In the genomic region with DNA sequence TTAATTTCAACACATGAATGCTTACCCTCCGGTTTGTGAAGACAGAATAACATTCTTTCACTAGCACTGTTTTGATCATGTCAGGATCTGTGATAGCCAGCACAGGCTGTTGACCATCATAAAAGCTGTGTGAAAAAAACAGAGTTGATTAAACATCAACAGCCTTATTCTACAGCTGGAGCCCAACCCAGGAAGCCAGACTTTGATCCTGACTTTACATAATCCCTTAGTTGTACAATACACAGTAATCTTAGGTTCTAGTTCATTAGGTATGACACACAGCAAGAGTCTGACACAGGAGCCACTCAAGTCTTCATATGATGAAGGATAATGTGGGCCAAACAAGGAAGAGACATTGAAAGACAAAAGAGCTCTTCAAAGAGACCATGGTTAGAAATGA, we compare ENCODE assay signal across 23 cellular contexts. TPM values are rescaled to one million over a fixed set of nuclear protein-coding genes. Genes with fewer than 3 reads are reported as not detected.
DNase-seq lines count a peak whose midpoint lies in the region; ATAC-seq, FAIRE-seq and TF ChIP-seq lines count a peak whose summit lies in the region.
"Had no signal": no experiment of that assay in that cellular context is flagged by ENCODE, and none has a peak within 500 bp of the region (broad histone marks: within the 10 kb centered on the region; RNA-seq: fewer than 3 reads in every experiment).

No MANE protein-coding gene starts in this region.

- peak; percentile 60 for FAIRE-seq in pancreas (lab: Jason Lieb, UNC)

- no peak for TF ChIP-seq EP300 in SK-N-SH (IDR thresholded peaks at IDR 0.05; ENCODE audit: borderline replicate concordance in 1 of 2, low read depth in 1 of 2, low read length in 1 of 2)

- H3K36me3 ChIP-seq in pancreas (no peaks in the 10 kb centered on the region), SK-N-SH (replicated peaks in 1 of 2; ENCODE audit: control insufficient read depth in 1 of 2, insufficient read depth in 2 of 2, low read length in 1 of 2) (no peaks in the 10 kb centered on the region)
- H3K36me3 ChIP-seq: BLaER1 treated with 17β-estradiol and CSF1 and Interleukin-3, amounts not matched to agents 10 nM and 100 nM; HAP-1; SJSA1 had no signal

- H3K27me3 ChIP-seq in pancreas (no peaks in the 10 kb centered on the region), SK-N-SH (ENCODE audit: insufficient read depth) (no peaks in the 10 kb centered on the region)

- CTCF ChIA-PET in SK-N-SH (lab: Yijun Ruan, JAX): no interaction called here

- no peak overlapping the region for H2AFZ ChIP-seq in SK-N-SH (ENCODE audit: low read depth)
- H2AFZ ChIP-seq: GM23248 had no signal

- H3F3A ChIP-seq in SK-N-SH (replicated peaks; ENCODE audit: insufficient read depth): no peaks in the 10 kb centered on the region

- peak overlapping the region in 2 of 4 donors; percentile 38 to 48 for H3K27ac ChIP-seq in pancreas
- no peak overlapping the region for H3K27ac ChIP-seq in SK-N-SH (ENCODE audit: low read depth in 2 of 2, low read length in 1 of 2)
- H3K27ac ChIP-seq: BLaER1 treated with 17β-estradiol and CSF1 and Interleukin-3, amounts not matched to agents 10 nM and 100 nM; GM23248; HL-60; SJSA1 had no signal

- H3K4me3 ChIP-seq in epithelial cell of esophagus (ENCODE audit: low read length): no peak overlapping the region
- H3K4me3 ChIP-seq in pancreas: no peak overlapping the region
- no peak overlapping the region for H3K4me3 ChIP-seq in SK-N-SH (ENCODE audit: low read depth in 2 of 2, low read length in 1 of 2)
- H3K4me3 ChIP-seq: BLaER1 treated with 17β-estradiol and CSF1 and Interleukin-3, amounts not matched to agents 10 nM and 100 nM; GM23248; HAP-1; SJSA1 had no signal

- H3K4me1 ChIP-seq in pancreas (peaks cover 0 to 6% (median 3%) of the 10 kb centered on the region in 3 donors), SK-N-SH (ENCODE audit: control insufficient read depth in 1 of 2, insufficient read depth in 2 of 2, low read depth in 1 of 2, low read length in 1 of 2) (no peaks in the 10 kb centered on the region)
- H3K4me1 ChIP-seq: HAP-1, SJSA1 had no signal

- intact Hi-C loops in pancreas (cut with DNase I): no loop called here

- peak; percentile 74 for ATAC-seq in left lobe of liver
- ATAC-seq in pancreas: peak; percentile 94 to 98 (median 98)

- DNase-seq in LoVo (ENCODE audit: low spot score) (peak; percentile 87), epithelial cell of esophagus (ENCODE audit: low read depth) (peak; percentile 18), left lobe of liver (ENCODE audit: low spot score) (no peak), pancreas (peak in 2 of 6 donors; percentile 33 to 56), NCI-H2171 (lab: John Stamatoyannopoulos, UW) (no peak), SK-N-SH (no peak), NCI-H1436 (lab: John Stamatoyannopoulos, UW) (no peak), Ammon's horn (ENCODE audit: low spot score) (no peak)
- DNase-seq: CD8-positive, alpha-beta memory T cell; DND-41; GM23248; NCI-H1105; NCI-H1694; NCI-H2081 treated with DMSO at 0.1 percent for 48 hours; NCI-H774 had no signal

- H3K9me3 ChIP-seq in pancreas (no peaks in the 10 kb centered on the region), SK-N-SH (no peaks in the 10 kb centered on the region)
- H3K9me3 ChIP-seq: HAP-1 had no signal

- H4K20me1 ChIP-seq in SK-N-SH (ENCODE audit: insufficient read depth): no peaks in the 10 kb centered on the region
- H4K20me1 ChIP-seq: BLaER1 treated with 17β-estradiol and CSF1 and Interleukin-3, amounts not matched to agents 10 nM and 100 nM had no signal

- H3K9ac ChIP-seq in SK-N-SH: no peak overlapping the region
- H3K9ac ChIP-seq: BLaER1 treated with 17β-estradiol and CSF1 and Interleukin-3, amounts not matched to agents 10 nM and 100 nM; GM23248 had no signal

- no peak for TF ChIP-seq RAD21 in SK-N-SH (IDR thresholded peaks at IDR 0.05; ENCODE audit: low read length)

- 16 to 17% methylated on average over 1 of the region's 1 CpG for WGBS in pancreas, 2 donors
- 0% methylated on average over 1 of the region's 1 CpG for WGBS in SK-N-SH (ENCODE audit: low lambda C conversion rate)

- H3K4me2 ChIP-seq in SK-N-SH: no peak overlapping the region
- H3K4me2 ChIP-seq: BLaER1 treated with 17β-estradiol and CSF1 and Interleukin-3, amounts not matched to agents 10 nM and 100 nM had no signal

- TF ChIP-seq CTCF in epithelial cell of esophagus (IDR thresholded peaks at IDR 0.05; ENCODE audit: insufficient read depth, low read depth, low read length, missing control alignments) (no peak), pancreas (IDR thresholded peaks at IDR 0.05) (no peak), SK-N-SH (IDR thresholded peaks at IDR 0.05) (no peak)

- no peaks in the 10 kb centered on the region for H3K9me2 ChIP-seq in SK-N-SH

- POLR2A ChIA-PET in SK-N-SH (lab: Yijun Ruan, JAX): no interaction called here

- H3K79me2 ChIP-seq in SK-N-SH (ENCODE audit: insufficient read depth): no peaks in the 10 kb centered on the region

TF ChIP-seq in SK-N-SH, 30 proteins besides CTCF, POLR2A, EP300 and RAD21:
- no peak for TF ChIP-seq MEF2A (IDR thresholded peaks at IDR 0.05; ENCODE audit: borderline replicate concordance, low read depth)
- no peak for TF ChIP-seq GABPA (IDR thresholded peaks at IDR 0.05; ENCODE audit: low read depth)
- no peak for TF ChIP-seq FOXJ3 (CRISPR knock-in tag; IDR thresholded peaks at IDR 0.05)
- no peak for TF ChIP-seq ELF1 (IDR thresholded peaks at IDR 0.05)
- no peak for TF ChIP-seq POLR2AphosphoS5 (IDR thresholded peaks at IDR 0.05; ENCODE audit: low read depth, low read length)
- no peak for TF ChIP-seq FOXM1 (IDR thresholded peaks at IDR 0.05; ENCODE audit: low read depth)
- TF ChIP-seq RCOR1 (IDR thresholded peaks at IDR 0.05; ENCODE audit: low read length): no peak
- no peak for TF ChIP-seq NFIC (IDR thresholded peaks at IDR 0.05; ENCODE audit: borderline replicate concordance)
- TF ChIP-seq, protein P1, sequence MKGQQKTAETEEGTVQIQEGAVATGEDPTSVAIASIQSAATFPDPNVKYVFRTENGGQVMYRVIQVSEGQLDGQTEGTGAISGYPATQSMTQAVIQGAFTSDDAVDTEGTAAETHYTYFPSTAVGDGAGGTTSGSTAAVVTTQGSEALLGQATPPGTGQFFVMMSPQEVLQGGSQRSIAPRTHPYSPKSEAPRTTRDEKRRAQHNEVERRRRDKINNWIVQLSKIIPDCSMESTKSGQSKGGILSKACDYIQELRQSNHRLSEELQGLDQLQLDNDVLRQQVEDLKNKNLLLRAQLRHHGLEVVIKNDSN (IDR thresholded peaks at IDR 0.05; ENCODE audit: borderline replicate concordance, low read depth): no peak

RNA-seq across cellular contexts. Expression of a gene that starts 11.4 kb away (rescaled TPM):
- total RNA-seq in left lobe of liver (1,005 TPM), pancreas (10 to 100 TPM in 1 of 6 donors, 1 to 10 TPM in 2, under 1 TPM in 2, not detected in 1; 0.25 to 11.0 (median 3.0) TPM)
- polyA plus RNA-seq in pancreas (1 to 10 TPM; 4.3 to 5.4 TPM), SK-N-SH (2012; rRNA removed) (not detected in 2 replicates)
- polyA plus RNA-seq in SK-N-SH (2012; cell fraction: cytosol; rRNA removed): not detected in 2 replicates
- polyA plus RNA-seq in SK-N-SH (2012; cell fraction: nucleus; rRNA removed): not detected in 2 replicates
- total RNA-seq: A673; CD8-positive, alpha-beta memory T cell; G401; GM23248; LHCN-M2; NCI-H460; SJSA1 had no signal
- polyA plus RNA-seq: CD8-positive, alpha-beta memory T cell; GM23248 had no signal

RNA-seq across cellular contexts. Expression of a gene that starts 37.6 kb away (rescaled TPM):
- total RNA-seq in left lobe of liver (17.5 TPM), pancreas (1 to 10 TPM in 1 of 6 donors, under 1 TPM in 4, not detected in 1; 0.19 to 1.3 (median 0.25) TPM)
- polyA plus RNA-seq in pancreas (under 1 TPM; 0.11 to 0.23 TPM), SK-N-SH (2012; rRNA removed) (not detected in 2 replicates)
- polyA plus RNA-seq in SK-N-SH (2012; cell fraction: cytosol; rRNA removed): 0.01 TPM in 1 of 2 replicates, not detected in the other
- 0.02 and 0.05 TPM in 2 replicates for polyA plus RNA-seq in SK-N-SH (2012; cell fraction: nucleus; rRNA removed)
- total RNA-seq: A673; CD8-positive, alpha-beta memory T cell; G401; GM23248; LHCN-M2; NCI-H460; SJSA1 had no signal
- polyA plus RNA-seq: CD8-positive, alpha-beta memory T cell; GM23248 had no signal

RNA-seq across cellular contexts. Expression of a gene that starts 55.2 kb away (rescaled TPM):
- 27.3 TPM for total RNA-seq in left lobe of liver
- total RNA-seq in pancreas: 1 to 10 TPM in 3 of 6 donors, under 1 TPM in 3; 0.15 to 7.9 (median 0.96) TPM
- 1 to 10 TPM; 2.1 to 7.3 TPM for polyA plus RNA-seq in pancreas
- not detected in 2 replicates for polyA plus RNA-seq in SK-N-SH (2012; rRNA removed)
- polyA plus RNA-seq in SK-N-SH (2012; cell fraction: cytosol; rRNA removed): not detected in 2 replicates
- not detected in 2 replicates for polyA plus RNA-seq in SK-N-SH (2012; cell fraction: nucleus; rRNA removed)
- total RNA-seq: A673; CD8-positive, alpha-beta memory T cell; G401; GM23248; LHCN-M2; SJSA1 had no signal
- polyA plus RNA-seq: CD8-positive, alpha-beta memory T cell; GM23248 had no signal

Comparison
In these comparisons a context has a peak if more than half of its experiments do, and no peak if none do; other contexts are left out.
1. DNase-seq: peak in LoVo (single experiment) and epithelial cell of esophagus (single experiment); none in left lobe of liver (single experiment), NCI-H2171 (single experiment), SK-N-SH (single experiment), NCI-H1436 (single experiment) and Ammon's horn (single experiment).
2. RNA of a gene that starts 11.4 kb away (total RNA-seq): 1,005 TPM in left lobe of liver (single experiment); 0.25 to 11.0 TPM in pancreas; every median in the first group is over 10 times any median in the second.